Comparison of ENCODE assay signal across 17 cellular contexts in genomic region chr6:110348956-110349565, GRCh38. TPM values are rescaled to one million over a fixed set of nuclear protein-coding genes. Genes with fewer than 3 reads are reported as not detected.
"Had no signal": no experiment of that assay in that cellular context is flagged by ENCODE, and none has a peak within 500 bp of the region (broad histone marks: within the 10 kb centered on the region; RNA-seq: fewer than 3 reads in every experiment).

No MANE protein-coding gene starts in this region.

- H3K9me3 Mint-ChIP-seq: activated CD4-positive, alpha-beta memory T cell treated with anti-CD3 and anti-CD28 coated beads for 36 hours; activated naive CD4-positive, alpha-beta T cell treated with anti-CD3 and anti-CD28 coated beads, Interleukin-2, amount 50 U/mL, for 24 hours; effector memory CD8-positive, alpha-beta T cell; naive thymus-derived CD8-positive, alpha-beta T cell; stimulated activated naive CD8-positive, alpha-beta T cell treated with anti-CD3 and anti-CD28 coated beads, Interleukin-15, Interleukin-2, amounts not matched to agents 100 ng/mL and 50 ng/mL, for 24 hours had no signal

- H3K27ac ChIP-seq: adrenal gland, coronary artery, gastrocnemius medialis, right lobe of liver, testis had no signal

- H3K27ac Mint-ChIP-seq: activated CD4-positive, alpha-beta memory T cell treated with anti-CD3 and anti-CD28 coated beads for 36 hours; activated CD4-positive, alpha-beta T cell treated with anti-CD3 and anti-CD28 coated beads for 36 hours; activated naive CD4-positive, alpha-beta T cell treated with anti-CD3 and anti-CD28 coated beads, Interleukin-2, amount 50 U/mL, for 24 hours; effector memory CD8-positive, alpha-beta T cell; naive thymus-derived CD8-positive, alpha-beta T cell; stimulated activated naive CD8-positive, alpha-beta T cell treated with anti-CD3 and anti-CD28 coated beads, Interleukin-15, Interleukin-2, amounts not matched to agents 100 ng/mL and 50 ng/mL, for 24 hours; T-helper 17 cell had no signal

- H3K4me1 Mint-ChIP-seq: activated CD4-positive, alpha-beta T cell treated with anti-CD3 and anti-CD28 coated beads for 36 hours; activated naive CD4-positive, alpha-beta T cell treated with anti-CD3 and anti-CD28 coated beads, Interleukin-2, amount 50 U/mL, for 24 hours had no signal

- H3K4me3 ChIP-seq: adrenal gland, coronary artery, gastrocnemius medialis, right lobe of liver, testis had no signal

- H3K36me3 ChIP-seq: adrenal gland, gastrocnemius medialis, right lobe of liver had no signal

- ATAC-seq: activated CD4-positive, alpha-beta T cell treated with anti-CD3 and anti-CD28 coated beads for 36 hours; effector memory CD8-positive, alpha-beta T cell; gastrocnemius medialis; left lobe of liver; naive thymus-derived CD8-positive, alpha-beta T cell; right lobe of liver; T-helper 17 cell had no signal

- H3K4me1 ChIP-seq: gastrocnemius medialis, right lobe of liver, testis had no signal

- H3K4me3 Mint-ChIP-seq: activated CD4-positive, alpha-beta memory T cell treated with anti-CD3 and anti-CD28 coated beads for 36 hours; activated CD4-positive, alpha-beta T cell treated with anti-CD3 and anti-CD28 coated beads for 36 hours; activated naive CD4-positive, alpha-beta T cell treated with anti-CD3 and anti-CD28 coated beads, Interleukin-2, amount 50 U/mL, for 24 hours; effector memory CD8-positive, alpha-beta T cell; naive thymus-derived CD8-positive, alpha-beta T cell; stimulated activated naive CD8-positive, alpha-beta T cell treated with anti-CD3 and anti-CD28 coated beads, Interleukin-15, Interleukin-2, amounts not matched to agents 100 ng/mL and 50 ng/mL, for 24 hours; T-helper 17 cell had no signal

- H3K9me3 ChIP-seq: adrenal gland, gastrocnemius medialis, right lobe of liver, testis had no signal

- H3K36me3 Mint-ChIP-seq: activated CD4-positive, alpha-beta memory T cell treated with anti-CD3 and anti-CD28 coated beads for 36 hours; activated naive CD4-positive, alpha-beta T cell treated with anti-CD3 and anti-CD28 coated beads, Interleukin-2, amount 50 U/mL, for 24 hours; naive thymus-derived CD8-positive, alpha-beta T cell had no signal

- DNase-seq: activated CD4-positive, alpha-beta memory T cell treated with anti-CD3 and anti-CD28 coated beads for 36 hours; activated CD4-positive, alpha-beta T cell treated with anti-CD3 and anti-CD28 coated beads for 36 hours; activated effector memory CD4-positive, alpha-beta T cell treated with anti-CD3 and anti-CD28 coated beads, Interleukin-2, amount 50 U/mL, for 16 hours; activated T-cell treated with anti-CD3 and anti-CD28 coated beads, Interleukin-2, amount 50 U/mL, for 48 hours; adrenal gland; effector memory CD8-positive, alpha-beta T cell; gastrocnemius medialis; naive thymus-derived CD8-positive, alpha-beta T cell; occipital lobe; right lobe of liver; T-helper 17 cell; testis had no signal

- H3K27me3 Mint-ChIP-seq: activated CD4-positive, alpha-beta memory T cell treated with anti-CD3 and anti-CD28 coated beads for 36 hours; activated CD4-positive, alpha-beta T cell treated with anti-CD3 and anti-CD28 coated beads for 36 hours; activated naive CD4-positive, alpha-beta T cell treated with anti-CD3 and anti-CD28 coated beads, Interleukin-2, amount 50 U/mL, for 24 hours; naive thymus-derived CD8-positive, alpha-beta T cell; stimulated activated naive CD8-positive, alpha-beta T cell treated with anti-CD3 and anti-CD28 coated beads, Interleukin-15, Interleukin-2, amounts not matched to agents 100 ng/mL and 50 ng/mL, for 24 hours had no signal

- H3K27me3 ChIP-seq: adrenal gland, gastrocnemius medialis, right lobe of liver, testis had no signal

RNA-seq across cellular contexts. Expression of gene METTL24, which starts 9.1 kb away (rescaled TPM):
- total RNA-seq: activated CD4-positive, alpha-beta memory T cell treated with anti-CD3 and anti-CD28 coated beads for 36 hours; activated CD4-positive, alpha-beta T cell treated with anti-CD3 and anti-CD28 coated beads for 36 hours; gastrocnemius medialis; lung microvascular endothelial cell; T-helper 17 cell had no signal
